21 cellular contexts compared by ENCODE assay signal in genomic region chr4:33722254-33722653, GRCh38.
DNase-seq lines count a peak whose midpoint lies in the region; ATAC-seq and TF ChIP-seq lines count a peak whose summit lies in the region.
"Had no signal": no experiment of that assay in that cellular context is flagged by ENCODE, and none has a peak within 500 bp of the region (broad histone marks: within the 10 kb centered on the region; RNA-seq: fewer than 3 reads in every experiment).

No MANE protein-coding gene starts in this region.

- TF ChIP-seq CTCF in fibroblast of the aortic adventitia (IDR thresholded peaks at IDR 0.05; ENCODE audit: insufficient read depth, low read length), result no peak
- no peak for TF ChIP-seq CTCF in gastrocnemius medialis (IDR thresholded peaks at IDR 0.05 in 4 of 5, conservative IDR thresholded peaks at IDR 0.05 in 1 of 5)

- no peaks in the 10 kb centered on the region for H3K27me3 ChIP-seq in gastrocnemius medialis
- H3K27me3 ChIP-seq: cardiac muscle cell, foreskin keratinocyte, right lobe of liver, testis had no signal

- intact Hi-C loops in gastrocnemius medialis (cut with DNase I; ENCODE audit: low total_unique reads), result no loop called here

- peak; percentile 52 to 75 for ATAC-seq in gastrocnemius medialis
- ATAC-seq in GM18907 (IDR thresholded peaks at IDR 0.05; ENCODE audit: unreplicated experiment), result no peak
- ATAC-seq in GM18502 (IDR thresholded peaks at IDR 0.05; ENCODE audit: poor library complexity, unreplicated experiment), result no peak
- ATAC-seq: foreskin keratinocyte, left colon, mucosa of descending colon, right lobe of liver had no signal

- TF ChIP-seq POLR2A in gastrocnemius medialis (IDR thresholded peaks at IDR 0.05), result no peak

- H3K9me3 ChIP-seq in gastrocnemius medialis, result no peaks in the 10 kb centered on the region
- H3K9me3 ChIP-seq: right lobe of liver, testis had no signal

- H3K4me1 ChIP-seq in gastrocnemius medialis, result no peaks in the 10 kb centered on the region
- H3K4me1 ChIP-seq: foreskin keratinocyte, right lobe of liver, testis had no signal

- DNase-seq in EL (peak; percentile 43), amniotic epithelial cell (ENCODE audit: low read depth) (peak; percentile 80), fibroblast of the aortic adventitia (ENCODE audit: low read depth) (peak; percentile 63), gastrocnemius medialis (no peak), HPDE6-E6E7 (ENCODE audit: extremely low spot score) (no peak), NCI-H526 (lab: John Stamatoyannopoulos, UW) (no peak)
- DNase-seq: activated CD4-positive, alpha-beta T cell treated with anti-CD3 and anti-CD28 coated beads, Interleukin-2, amount 50 U/mL, for 4 hours; foreskin keratinocyte; GDM1; H7; left colon; mucosa of descending colon; NCI-H774; nucleus accumbens; right lobe of liver; stimulated activated CD4-positive, alpha-beta T cell treated with anti-CD3 and anti-CD28 coated beads, Interleukin-4, amount 100 ng/mL, for 24 hours; testis had no signal

- in situ Hi-C loops in gastrocnemius medialis (cut with MboI; ENCODE audit: low sequenced_read_pairs in 4 of 4), result no loop called here

- H3K27ac ChIP-seq in gastrocnemius medialis, result peak overlapping the region in 1 of 4 donors; percentile 25
- H3K27ac ChIP-seq: cardiac muscle cell, foreskin keratinocyte, KMS-11, right lobe of liver, testis had no signal

- H3K4me3 ChIP-seq in fibroblast of the aortic adventitia (ENCODE audit: low read depth, low read length) (no peak overlapping the region), gastrocnemius medialis (no peak overlapping the region)
- H3K4me3 ChIP-seq: cardiac muscle cell, mucosa of descending colon, right lobe of liver, testis had no signal

- H3K36me3 ChIP-seq in gastrocnemius medialis, result no peaks in the 10 kb centered on the region
- H3K36me3 ChIP-seq: cardiac muscle cell, right lobe of liver had no signal

Comparison
In these comparisons a context has a peak if more than half of its experiments do, and no peak if none do; other contexts are left out.
1. DNase-seq: peak in EL (single experiment), amniotic epithelial cell (single experiment) and fibroblast of the aortic adventitia (single experiment); none in gastrocnemius medialis (0 of 2), HPDE6-E6E7 (single experiment) and NCI-H526 (0 of 2).
2. ATAC-seq: peak in gastrocnemius medialis (2 of 2); none in GM18907 (single experiment) and GM18502 (single experiment).